In the genomic region with DNA sequence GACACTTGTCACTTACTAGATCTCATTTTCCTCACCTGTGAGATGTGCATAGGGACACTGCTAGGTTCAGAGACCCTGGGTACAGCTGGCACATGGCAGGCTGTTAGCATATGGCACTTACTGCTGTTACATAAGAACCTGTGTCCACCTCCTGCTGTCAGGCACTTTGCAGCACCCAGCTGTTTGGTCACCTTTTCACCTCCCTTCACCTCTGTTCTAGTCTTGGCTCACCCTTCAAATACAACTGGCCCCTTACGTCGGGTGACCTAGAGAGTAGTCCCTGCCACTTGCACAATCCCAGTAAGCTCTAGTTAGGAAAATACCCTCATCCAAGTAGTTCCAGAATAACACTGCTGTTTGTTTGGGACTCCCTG, we compare ENCODE assay signal across 8 cellular contexts.
DNase-seq lines count a peak whose midpoint lies in the region; ATAC-seq, FAIRE-seq and TF ChIP-seq lines count a peak whose summit lies in the region.

No MANE protein-coding gene starts in this region.

- SMC1A ChIA-PET in GM12878 (lab: Charles Lee; ENCODE audit: uncharacterized antibody, unreplicated experiment), result interaction anchor here (0.8 to 1.6 kb wide), 5 partner anchors 345 to 432 kb away, joined by 3 to 6 read pairs (median 4); no protein-coding TSS in a partner anchor

- no peaks in the 10 kb centered on the region for H3K9me3 Mint-ChIP-seq in T-helper 2 cell treated with Interferon-gamma antibody and Interleukin-4, amounts not matched to agents 5 μg/mL and 100 μg/mL, for 36 hours

- no peak overlapping the region for H3K23ac ChIP-seq in mesenchymal stem cell (ENCODE audit: low read length in 2 of 2)

- H3K27me3 ChIP-seq in GM12878 (replicated peaks in 1 of 2; ENCODE audit: control insufficient read depth in 2 of 2, insufficient read depth in 2 of 2, low read length in 1 of 2) (no peaks in the 10 kb centered on the region; a peak in 3 of 4 replicates), mesenchymal stem cell (ENCODE audit: control insufficient read depth in 1 of 2, insufficient read depth in 1 of 2, low read length in 2 of 2) (no peaks in the 10 kb centered on the region), thoracic aorta (replicated peaks; ENCODE audit: insufficient read depth) (no peaks in the 10 kb centered on the region)

- no peak for TF ChIP-seq RAD21 in GM12878 (IDR thresholded peaks at IDR 0.05; ENCODE audit: insufficient read depth, low read depth, low read length)

- peak overlapping the region; percentile 10 for H3K4me3 Mint-ChIP-seq in T-helper 2 cell treated with Interferon-gamma antibody and Interleukin-4, amounts not matched to agents 5 μg/mL and 100 μg/mL, for 36 hours

- H3K4me1 ChIP-seq in GM12878 (ENCODE audit: control insufficient read depth, insufficient read depth, low read length) (no peaks in the 10 kb centered on the region), mesenchymal stem cell (ENCODE audit: control insufficient read depth, insufficient read depth, low read depth, low read length) (peaks cover 35% of the 10 kb centered on the region), thoracic aorta (ENCODE audit: control insufficient read depth in 1 of 2, low read depth in 2 of 2) (peaks cover 26 to 50% of the 10 kb centered on the region in 2 donors)

- TF ChIP-seq POLR2A in GM12878 (IDR thresholded peaks at IDR 0.05; ENCODE audit: low read depth, low read length), result no peak

- H3K14ac ChIP-seq in mesenchymal stem cell (ENCODE audit: low read length in 2 of 2), result no peak overlapping the region

- DNase-seq in T-helper 2 cell treated with Interferon-gamma antibody and Interleukin-4, amounts not matched to agents 5 μg/mL and 100 μg/mL, for 36 hours (ENCODE audit: low spot score), result no peak
- DNase-seq in T-helper 2 cell (no peak), GM12878 (ENCODE audit: low read depth, low spot score) (no peak), mesenchymal stem cell (no peak), thoracic aorta (ENCODE audit: low spot score) (no peak), midbrain (lab: John Stamatoyannopoulos, UW) (no peak), SK-N-DZ (ENCODE audit: low spot score) (no peak)
- no peak for DNase-seq in stimulated activated CD4-positive, alpha-beta T cell treated with anti-CD3 and anti-CD28 coated beads, Interleukin-4, amount 100 ng/mL, for 1 hour

- RAD21 ChIA-PET in GM12878 (lab: Charles Lee; ENCODE audit: unreplicated experiment), result interaction anchor here (1.1 kb wide), 1 partner anchor 430 kb away, joined by 5 read pairs; no protein-coding TSS in a partner anchor

- H2AK5ac ChIP-seq in mesenchymal stem cell (ENCODE audit: low read length, severe bottlenecking), result peak overlapping the region; percentile 61

- H3K36me3 Mint-ChIP-seq in T-helper 2 cell treated with Interferon-gamma antibody and Interleukin-4, amounts not matched to agents 5 μg/mL and 100 μg/mL, for 36 hours (ENCODE audit: low read depth), result no peaks in the 10 kb centered on the region

- no peak overlapping the region for H4K91ac ChIP-seq in mesenchymal stem cell (ENCODE audit: low read length)

- H3K9ac ChIP-seq in GM12878 (ENCODE audit: control insufficient read depth, insufficient read depth, low read length) (no peak overlapping the region), mesenchymal stem cell (ENCODE audit: low read length) (peak overlapping the region; percentile 28)

- H3K9me3 ChIP-seq in GM12878 (replicated peaks; ENCODE audit: control insufficient read depth, insufficient read depth, low read length) (no peaks in the 10 kb centered on the region), mesenchymal stem cell (ENCODE audit: control insufficient read depth, low read length) (no peaks in the 10 kb centered on the region), thoracic aorta (no peaks in the 10 kb centered on the region)

- no peaks in the 10 kb centered on the region for H3K79me1 ChIP-seq in mesenchymal stem cell (replicated peaks; ENCODE audit: low read length, poor library complexity, severe bottlenecking)

- POLR2A ChIA-PET in GM12878 (lab: Charles Lee), result no interaction called here

- no peaks in the 10 kb centered on the region for H3K36me3 ChIP-seq in GM12878 (ENCODE audit: control insufficient read depth in 2 of 2, insufficient read depth in 2 of 2, low read length in 1 of 2)
- H3K36me3 ChIP-seq in mesenchymal stem cell (ENCODE audit: control insufficient read depth in 1 of 2, insufficient read depth in 2 of 2, low read depth in 1 of 2, low read length in 2 of 2), result no peaks in the 10 kb centered on the region
- H3K36me3 ChIP-seq in thoracic aorta, result no peaks in the 10 kb centered on the region

- no peak for TF ChIP-seq EP300 in GM12878 (IDR thresholded peaks at IDR 0.05; ENCODE audit: borderline replicate concordance in 1 of 2, control insufficient read depth in 1 of 2, low read depth in 2 of 2, low read length in 2 of 2)

- ATAC-seq in GM12878 (no peak), thoracic aorta (ENCODE audit: insufficient number of reproducible peaks, low FRiP score, low read depth) (no peak)

- H2BK5ac ChIP-seq in mesenchymal stem cell (ENCODE audit: low read depth, low read length, poor library complexity, severe bottlenecking), result no peak overlapping the region

- no peak overlapping the region for H3K27ac Mint-ChIP-seq in T-helper 2 cell treated with Interferon-gamma antibody and Interleukin-4, amounts not matched to agents 5 μg/mL and 100 μg/mL, for 36 hours

- no peaks in the 10 kb centered on the region for H4K20me1 ChIP-seq in GM12878 (ENCODE audit: control insufficient read depth, insufficient read depth)

- 61% methylated on average over 2 of the region's 2 CpGs for WGBS in GM12878 (ENCODE audit: insufficient coverage, insufficient replicate concordance, low lambda C conversion rate, missing lambda C conversion rate)
- 89% methylated on average over 2 of the region's 2 CpGs for WGBS in mesenchymal stem cell

- H2BK12ac ChIP-seq in mesenchymal stem cell (ENCODE audit: low read length in 2 of 2), result peak overlapping the region in 1 of 2 experiments; percentile 84

- H3K4me2 ChIP-seq in GM12878 (ENCODE audit: control insufficient read depth, insufficient read depth), result no peak overlapping the region
- H3K4me2 ChIP-seq in mesenchymal stem cell (ENCODE audit: low read length, poor library complexity, severe bottlenecking), result peak overlapping the region; percentile 59

- no peak for FAIRE-seq in GM12878 (lab: Jason Lieb, UNC)

- intact Hi-C loops in GM12878 (cut with micrococcal nuclease; ENCODE audit: unreplicated experiment), result loop anchor here (1.0 to 10.0 kb wide), 2 partner anchors 226 to 429 kb away; no protein-coding TSS in a partner anchor

- TF ChIP-seq CTCF in GM12878 (IDR thresholded peaks at IDR 0.05 in 2 of 3, conservative IDR thresholded peaks at IDR 0.05 in 1 of 3; ENCODE audit: control insufficient read depth in 2 of 3, extremely low read depth in 1 of 3, insufficient read depth in 1 of 3, low read depth in 3 of 3, low read length in 3 of 3) (no peak), thoracic aorta (IDR thresholded peaks at IDR 0.05) (no peak)

- in situ Hi-C loops in GM12878 (cut with MboI), result loop anchor here (5.0 kb wide), 1 partner anchor 428 kb away; no protein-coding TSS in a partner anchor

- H2BK15ac ChIP-seq in mesenchymal stem cell (ENCODE audit: low read depth, poor library complexity, severe bottlenecking), result no peak overlapping the region

- H3K27ac ChIP-seq in GM12878 (ENCODE audit: control insufficient read depth, insufficient read depth), result no peak overlapping the region
- H3K27ac ChIP-seq in mesenchymal stem cell (ENCODE audit: low read length, poor library complexity, severe bottlenecking), result no peak overlapping the region
- H3K27ac ChIP-seq in thoracic aorta, result peak overlapping the region; percentile 7 to 90

- no peaks in the 10 kb centered on the region for H3K79me2 ChIP-seq in GM12878 (ENCODE audit: control insufficient read depth, insufficient read depth, low read length)

- H2AFZ ChIP-seq in GM12878 (ENCODE audit: control insufficient read depth, low read depth, low read length), result peak overlapping the region; percentile 34
- H2AFZ ChIP-seq in mesenchymal stem cell (ENCODE audit: low read depth, low read length), result peak overlapping the region; percentile 55

- H4K8ac ChIP-seq in mesenchymal stem cell (ENCODE audit: low read length), result peak overlapping the region; percentile 19

- H3K27me3 Mint-ChIP-seq in T-helper 2 cell treated with Interferon-gamma antibody and Interleukin-4, amounts not matched to agents 5 μg/mL and 100 μg/mL, for 36 hours (ENCODE audit: low read depth), result peaks cover 14% of the 10 kb centered on the region

- H3K4me3 ChIP-seq in GM12878, result no peak overlapping the region
- peak overlapping the region in 1 of 2 experiments; percentile 73 for H3K4me3 ChIP-seq in mesenchymal stem cell (ENCODE audit: insufficient read depth in 1 of 2, low read depth in 1 of 2, low read length in 2 of 2)
- H3K4me3 ChIP-seq in thoracic aorta, result peak overlapping the region; percentile 54

- no TSS peak for BruUV-seq in GM12878 (replicated peaks; lab: Mats Ljungman, UMichigan)

- CTCF ChIA-PET in GM12878 (lab: Yijun Ruan, JAX), result interaction anchor here (0.6 to 3.8 kb wide), 13 partner anchors 9 to 469 kb away, joined by 3 to 24 read pairs (median 4); no protein-coding TSS in a partner anchor

- H3K18ac ChIP-seq in mesenchymal stem cell (ENCODE audit: low read depth in 1 of 2, low read length in 2 of 2), result peak overlapping the region; percentile 37 to 70

- peaks cover 9% of the 10 kb centered on the region for H3K4me1 Mint-ChIP-seq in T-helper 2 cell treated with Interferon-gamma antibody and Interleukin-4, amounts not matched to agents 5 μg/mL and 100 μg/mL, for 36 hours (ENCODE audit: low read depth)

- peak overlapping the region in 1 of 2 experiments; percentile 44 for H3K4ac ChIP-seq in mesenchymal stem cell (ENCODE audit: low read depth in 1 of 2, low read length in 2 of 2)

- H2BK120ac ChIP-seq in mesenchymal stem cell (ENCODE audit: low read depth, low read length), result no peak overlapping the region

TF ChIP-seq in GM12878, 131 proteins besides CTCF, POLR2A, EP300 and RAD21 (continues in another document):
- TF ChIP-seq NFYA (IDR thresholded peaks at IDR 0.05; ENCODE audit: borderline replicate concordance, low read depth, low read length), result no peak
- no peak for TF ChIP-seq FOS (IDR thresholded peaks at IDR 0.05; ENCODE audit: borderline replicate concordance, extremely low read depth, insufficient read length)

Comparison
In these comparisons a context has a peak if more than half of its experiments do, and no peak if none do; other contexts are left out.
1. H3K27ac ChIP-seq: peak in thoracic aorta (2 of 2); none in GM12878 (single experiment) and mesenchymal stem cell (single experiment).